ENCODE assay signal across 8 cellular contexts in the genomic region with DNA sequence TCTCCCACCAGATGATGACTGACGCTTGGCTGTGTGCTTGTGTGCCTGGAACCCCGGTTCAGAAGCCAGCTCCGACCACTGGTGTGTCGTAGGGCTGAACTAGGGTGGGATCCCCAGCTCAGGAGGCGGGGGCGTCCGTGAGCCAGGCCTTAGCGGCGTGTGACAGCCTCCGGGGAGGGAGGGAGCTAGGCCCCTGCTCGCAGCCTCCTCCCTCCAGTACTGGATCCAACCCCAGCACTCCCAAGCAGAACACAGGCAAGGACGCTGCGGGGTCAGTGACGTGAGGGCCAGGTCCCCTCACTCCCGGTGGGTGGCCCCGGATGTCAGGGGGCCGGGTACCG.
A peak's percentile ranks its signal among the peaks of the same experiment; 100 is the strongest.
DNase-seq lines count a peak whose midpoint lies in the region; ATAC-seq and TF ChIP-seq lines count a peak whose summit lies in the region.

No MANE protein-coding gene starts in this region.

- peak; percentile 39 for DNase-seq in activated CD8-positive, alpha-beta memory T cell treated with anti-CD3 and anti-CD28 coated beads, Interleukin-2, amount 50 U/mL, for 4 hours
- no peak for DNase-seq in activated CD8-positive, alpha-beta memory T cell treated with anti-CD3 and anti-CD28 coated beads for 24 hours
- DNase-seq in HL-60 (ENCODE audit: low read depth in 1 of 2, low spot score in 1 of 2) (peak; percentile 14 to 51), adipocyte (ENCODE audit: low read depth) (peak; percentile 56), iPS DF 6.9 (ENCODE audit: low read depth, low spot score) (no peak), LoVo (ENCODE audit: low spot score) (no peak)

- no peaks in the 10 kb centered on the region for H3K27me3 ChIP-seq in HL-60 (ENCODE audit: insufficient read depth, poor library complexity, severe bottlenecking)
- no peaks in the 10 kb centered on the region for H3K27me3 ChIP-seq in adipocyte (replicated peaks; ENCODE audit: control insufficient read depth, insufficient read depth, low read length)
- no peaks in the 10 kb centered on the region for H3K27me3 ChIP-seq in iPS DF 6.9 (ENCODE audit: control insufficient read depth, insufficient read depth, low read length)

- H3K9me3 ChIP-seq in adipocyte (ENCODE audit: control insufficient read depth, low read length) (no peaks in the 10 kb centered on the region), iPS DF 6.9 (ENCODE audit: control insufficient read depth, insufficient read depth, low read length) (no peaks in the 10 kb centered on the region)

- peak overlapping the region; percentile 95 for H3K9ac ChIP-seq in adipocyte (ENCODE audit: low read length)

- peaks cover 16% of the 10 kb centered on the region for H3K4me1 ChIP-seq in adipocyte (ENCODE audit: control insufficient read depth, insufficient read depth, low read length)
- H3K4me1 ChIP-seq in iPS DF 6.9 (ENCODE audit: control insufficient read depth, insufficient read depth, low read length) = no peaks in the 10 kb centered on the region; the same call in 1 of the 2 replicates

- no peak for ATAC-seq in HG03378 (IDR thresholded peaks at IDR 0.05; ENCODE audit: unreplicated experiment)

- WGBS in iPS DF 6.9 (ENCODE audit: insufficient coverage, insufficient read length) = no CpG with 5 or more reads among the region's 18 CpGs

- H3K36me3 ChIP-seq in adipocyte (ENCODE audit: control insufficient read depth, insufficient read depth, low read length, severe bottlenecking) = peaks cover 9% of the 10 kb centered on the region
- no peaks in the 10 kb centered on the region for H3K36me3 ChIP-seq in iPS DF 6.9 (ENCODE audit: control insufficient read depth, insufficient read depth, low read length)

- TF ChIP-seq CTCF in HL-60 (IDR thresholded peaks at IDR 0.05; ENCODE audit: insufficient read depth, low read length) = no peak

- H3K27ac ChIP-seq in HL-60 (replicated peaks) (peak overlapping the region; percentile 71), iPS DF 6.9 (ENCODE audit: low read length) (no peak overlapping the region), skin epidermis (peak overlapping the region in 20 of 21 experiments; percentile 31 to 93 (median 78))

- H3K4me3 ChIP-seq in HL-60 (replicated peaks; ENCODE audit: insufficient read depth, low read length) (peak overlapping the region; percentile 99), adipocyte (ENCODE audit: low read length) (peak overlapping the region; percentile 98), iPS DF 6.9 (ENCODE audit: low read length) (peak overlapping the region; percentile 70), skin epidermis (peak overlapping the region; percentile 54 to 97 (median 70))

Comparison
In these comparisons a context has a peak if more than half of its experiments do, and no peak if none do; other contexts are left out.
1. DNase-seq: peak in activated CD8-positive, alpha-beta memory T cell treated with anti-CD3 and anti-CD28 coated beads, Interleukin-2, amount 50 U/mL, for 4 hours (single experiment), HL-60 (2 of 2) and adipocyte (single experiment); none in activated CD8-positive, alpha-beta memory T cell treated with anti-CD3 and anti-CD28 coated beads for 24 hours (single experiment), iPS DF 6.9 (single experiment) and LoVo (single experiment).
2. Peak in every context shown above with its lines, with median percentiles within 50 percentile points of each other: H3K4me3 ChIP-seq.